Comparison of ENCODE assay signal across 33 cellular contexts in genomic region chr16:48358419-48358818, GRCh38.
"Had no signal": no experiment of that assay in that cellular context is flagged by ENCODE, and none has a peak within 500 bp of the region (broad histone marks: within the 10 kb centered on the region; RNA-seq: fewer than 3 reads in every experiment).

No MANE protein-coding gene starts in this region.

- H3K27me3 Mint-ChIP-seq: activated CD4-positive, alpha-beta memory T cell treated with anti-CD3 and anti-CD28 coated beads, Interleukin-2, amount 10 ng/mL, durations not matched to agents 7 days and 5 days; activated CD4-positive, alpha-beta T cell treated with anti-CD3 and anti-CD28 coated beads for 36 hours; activated naive CD8-positive, alpha-beta T cell treated with anti-CD3 and anti-CD28 coated beads, Interleukin-2, amount 50 U/mL, for 24 hours; central memory CD8-positive, alpha-beta T cell had no signal

- H3K9me3 ChIP-seq: ascending aorta, body of pancreas, MG63, SJSA1 had no signal

- H3K27me3 ChIP-seq: ascending aorta, body of pancreas, MG63, SJSA1 had no signal

- DNase-seq: activated CD4-positive, alpha-beta memory T cell treated with anti-CD3 and anti-CD28 coated beads, Interleukin-2, amount 10 ng/mL, durations not matched to agents 7 days and 5 days; activated CD4-positive, alpha-beta T cell treated with anti-CD3 and anti-CD28 coated beads for 36 hours; activated CD4-positive, alpha-beta T cell treated with anti-CD3 and anti-CD28 coated beads, Interleukin-2, amount 50 U/mL, for 1 hour; activated naive CD8-positive, alpha-beta T cell treated with anti-CD3 and anti-CD28 coated beads, Interleukin-2, amount 50 U/mL, for 24 hours; activated T-cell treated with anti-CD3 and anti-CD28 coated beads for 4 hours; amniotic stem cell; body of pancreas; MG63; MV-4-11; NCI-H1092 treated with DMSO at 0.1 percent for 48 hours; NCI-H1417 treated with DMSO at 0.1 percent for 48 hours; NCI-H1694; NCI-H2029; NCI-H2107; NCI-H2171 treated with DMSO at 0.1 percent for 48 hours; NCI-H226; NCI-H510A; NCI-H526 treated with DMSO at 0.1 percent for 48 hours; NCI-H82; NK-92 treated with Interleukin-12 subunit alpha and Interleukin-12 subunit beta, amount 100 ng/mL, for 24 hours; SHP77; T-helper 2 cell; T1000 had no signal

- H3K27ac ChIP-seq: ascending aorta, body of pancreas, KMS-11, SJSA1, VCaP had no signal

- H3K4me3 ChIP-seq: ascending aorta, body of pancreas, MG63, SJSA1 had no signal

- H3K4me3 Mint-ChIP-seq: activated CD4-positive, alpha-beta memory T cell treated with anti-CD3 and anti-CD28 coated beads, Interleukin-2, amount 10 ng/mL, durations not matched to agents 7 days and 5 days; activated CD4-positive, alpha-beta T cell treated with anti-CD3 and anti-CD28 coated beads for 36 hours; activated naive CD8-positive, alpha-beta T cell treated with anti-CD3 and anti-CD28 coated beads, Interleukin-2, amount 50 U/mL, for 24 hours; central memory CD8-positive, alpha-beta T cell had no signal

- H3K9me3 Mint-ChIP-seq: activated CD4-positive, alpha-beta memory T cell treated with anti-CD3 and anti-CD28 coated beads, Interleukin-2, amount 10 ng/mL, durations not matched to agents 7 days and 5 days; activated naive CD4-positive, alpha-beta T cell treated with anti-CD3 and anti-CD28 coated beads, Interleukin-2, amount 50 U/mL, for 72 hours; central memory CD8-positive, alpha-beta T cell had no signal

- H3K4me1 ChIP-seq: SJSA1 had no signal

- FAIRE-seq: bronchial epithelial cell, RCC 7860, TTC549 had no signal

- ATAC-seq: activated CD4-positive, alpha-beta T cell treated with anti-CD3 and anti-CD28 coated beads for 36 hours; activated naive CD4-positive, alpha-beta T cell treated with anti-CD3 and anti-CD28 coated beads, Interleukin-2, amount 50 U/mL, for 72 hours; activated naive CD8-positive, alpha-beta T cell treated with anti-CD3 and anti-CD28 coated beads, Interleukin-2, amount 50 U/mL, for 24 hours; body of pancreas; SK-N-SH treated with all-trans-retinoic acid at 6 μM for 48 hours had no signal

- H3K9ac ChIP-seq: KMS-11 had no signal

- H3K27ac Mint-ChIP-seq: activated CD4-positive, alpha-beta memory T cell treated with anti-CD3 and anti-CD28 coated beads, Interleukin-2, amount 10 ng/mL, durations not matched to agents 7 days and 5 days; activated CD4-positive, alpha-beta T cell treated with anti-CD3 and anti-CD28 coated beads for 36 hours; activated naive CD4-positive, alpha-beta T cell treated with anti-CD3 and anti-CD28 coated beads, Interleukin-2, amount 50 U/mL, for 72 hours had no signal

- H3K4me2 ChIP-seq: KMS-11 had no signal
